Comparison of ENCODE assay signal across 20 cellular contexts in genomic region chr10:4451512-4451911, GRCh38.
DNase-seq lines count a peak whose midpoint lies in the region; ATAC-seq and TF ChIP-seq lines count a peak whose summit lies in the region.
"Had no signal": no experiment of that assay in that cellular context is flagged by ENCODE, and none has a peak within 500 bp of the region (broad histone marks: within the 10 kb centered on the region; RNA-seq: fewer than 3 reads in every experiment).

No MANE protein-coding gene starts in this region.

- H3K27me3 ChIP-seq in ACC112 (ENCODE audit: insufficient read depth, low read length) (no peaks in the 10 kb centered on the region), endocrine pancreas (ENCODE audit: control insufficient read depth, insufficient read depth, low read length) (no peaks in the 10 kb centered on the region), neuronal stem cell (ENCODE audit: control insufficient read depth in 3 of 3, insufficient read depth in 3 of 3, low read depth in 1 of 3, low read length in 3 of 3) (no peaks in the 10 kb centered on the region), BE2C (no peaks in the 10 kb centered on the region)
- H3K27me3 ChIP-seq: heart right ventricle, neutrophil, transverse colon had no signal

- H2BK15ac ChIP-seq in neuronal stem cell (ENCODE audit: low read length): no peak overlapping the region

- DNase-seq in NCI-H748 (lab: John Stamatoyannopoulos, UW; ENCODE audit: unreplicated experiment): peak; percentile 70
- no peak for DNase-seq in neuronal stem cell (ENCODE audit: low spot score)
- DNase-seq in HUDEP-2 (lab: John Stamatoyannopoulos, UW; ENCODE audit: unreplicated experiment in 76 of 76): no peak
- no peak for DNase-seq in BE2C
- DNase-seq: ACHN; activated CD4-positive, CD25-positive, alpha-beta regulatory T cell treated with anti-CD3 and anti-CD28 coated beads, Interleukin-2, amount 50 U/mL, for 72 hours; activated CD8-positive, alpha-beta T cell treated with anti-CD3 and anti-CD28 coated beads for 36 hours; activated naive CD4-positive, alpha-beta T cell; activated T-cell treated with anti-CD3 and anti-CD28 coated beads for 4 hours; C1 segment of cervical spinal cord; heart right ventricle; immature natural killer cell; NCI-H1092 treated with DMSO at 0.1 percent for 48 hours; NCI-H446 treated with DMSO at 0.1 percent for 48 hours; transverse colon had no signal

- H3K27ac ChIP-seq in ACC112 (ENCODE audit: low read depth, low read length) (peak overlapping the region; percentile 44), neuronal stem cell (replicated peaks; ENCODE audit: low read length) (no peak overlapping the region)
- H3K27ac ChIP-seq: neutrophil, transverse colon had no signal

- H3K4me2 ChIP-seq in neuronal stem cell (ENCODE audit: insufficient read depth, low read length, poor library complexity, severe bottlenecking): no peak overlapping the region

- H3K4me1 ChIP-seq in ACC112 (ENCODE audit: control insufficient read depth, insufficient read depth, low read length, unreplicated experiment) (peaks cover 7% of the 10 kb centered on the region), endocrine pancreas (ENCODE audit: control insufficient read depth, insufficient read depth, low read length) (peaks cover 10% of the 10 kb centered on the region), neuronal stem cell (ENCODE audit: control insufficient read depth in 2 of 2, insufficient read depth in 1 of 2, low read depth in 1 of 2, low read length in 2 of 2) (peaks cover 0 to 8% of the 10 kb centered on the region in 2 donors), BE2C (no peaks in the 10 kb centered on the region)
- H3K4me1 ChIP-seq: transverse colon had no signal

- H3K23ac ChIP-seq in neuronal stem cell (ENCODE audit: low read depth, low read length, poor library complexity): no peak overlapping the region

- H3K79me1 ChIP-seq in neuronal stem cell (ENCODE audit: low read depth, low read length): no peaks in the 10 kb centered on the region

- no peak overlapping the region for H4K91ac ChIP-seq in neuronal stem cell (ENCODE audit: low read depth, low read length, poor library complexity)

- no peak overlapping the region for H2AK5ac ChIP-seq in neuronal stem cell (ENCODE audit: low read depth, low read length)

- H3K9me3 ChIP-seq in endocrine pancreas (ENCODE audit: control insufficient read depth, low read length) (no peaks in the 10 kb centered on the region), neuronal stem cell (replicated peaks in 1 of 2; ENCODE audit: control insufficient read depth in 2 of 2, insufficient read depth in 1 of 2, low read depth in 1 of 2, low read length in 2 of 2) (no peaks in the 10 kb centered on the region), BE2C (no peaks in the 10 kb centered on the region)
- H3K9me3 ChIP-seq: heart right ventricle, neutrophil, transverse colon had no signal

- H2BK120ac ChIP-seq in neuronal stem cell (ENCODE audit: low read depth, low read length): no peak overlapping the region

- H4K8ac ChIP-seq in neuronal stem cell (ENCODE audit: low read depth, low read length): no peak overlapping the region

- H3K9ac ChIP-seq in endocrine pancreas (ENCODE audit: control insufficient read depth, insufficient read depth, low read length): no peak overlapping the region
- no peak overlapping the region for H3K9ac ChIP-seq in neuronal stem cell (ENCODE audit: low read depth, low read length, poor library complexity)

- no peak overlapping the region for H2BK12ac ChIP-seq in neuronal stem cell (ENCODE audit: low read length)

- H3K4me3 ChIP-seq in ACC112 (ENCODE audit: low read depth, low read length) (no peak overlapping the region; the same call in 1 of the 2 replicates), endocrine pancreas (ENCODE audit: control insufficient read depth, insufficient read depth, low read length) (peak overlapping the region; percentile 68), neuronal stem cell (ENCODE audit: low read length in 2 of 2) (no peak overlapping the region), BE2C (ENCODE audit: low read depth, low read length) (no peak overlapping the region)
- H3K4me3 ChIP-seq: heart right ventricle, transverse colon had no signal

- no peak overlapping the region for H3K18ac ChIP-seq in neuronal stem cell (ENCODE audit: low read length)

- TF ChIP-seq CTCF in BE2C (IDR thresholded peaks at IDR 0.05; ENCODE audit: low read depth, low read length): no peak

- ATAC-seq in GM21515 (IDR thresholded peaks at IDR 0.05; ENCODE audit: unreplicated experiment) (no peak), HG03378 (IDR thresholded peaks at IDR 0.05; ENCODE audit: unreplicated experiment) (no peak)
- ATAC-seq: activated CD8-positive, alpha-beta T cell treated with anti-CD3 and anti-CD28 coated beads for 36 hours had no signal

- no peak overlapping the region for H2BK5ac ChIP-seq in neuronal stem cell (ENCODE audit: low read length)

- H3K36me3 ChIP-seq in ACC112 (ENCODE audit: insufficient read depth, low read length) (no peaks in the 10 kb centered on the region), endocrine pancreas (ENCODE audit: control insufficient read depth, insufficient read depth, low read length) (no peaks in the 10 kb centered on the region), neuronal stem cell (replicated peaks in 1 of 2; ENCODE audit: control insufficient read depth in 2 of 2, insufficient read depth in 2 of 2, low read length in 2 of 2) (no peaks in the 10 kb centered on the region), BE2C (no peaks in the 10 kb centered on the region)
- H3K36me3 ChIP-seq: heart right ventricle, neutrophil, transverse colon had no signal

- peak overlapping the region; percentile 77 for H2AFZ ChIP-seq in ACC112 (ENCODE audit: low read length, unreplicated experiment)
- H2AFZ ChIP-seq in neuronal stem cell (ENCODE audit: low read length): peak overlapping the region; percentile 71

- no CpG with 5 or more reads among the region's 4 CpGs for WGBS in neuronal stem cell (ENCODE audit: extremely low coverage in 2 of 2, insufficient read length in 2 of 2, insufficient replicate concordance in 1 of 2), 2 donors

- no peak overlapping the region for H3K4ac ChIP-seq in neuronal stem cell (ENCODE audit: low read length)

- H3K79me2 ChIP-seq in ACC112 (ENCODE audit: control insufficient read depth, insufficient read depth, low read length, unreplicated experiment): no peaks in the 10 kb centered on the region

- H3K14ac ChIP-seq in neuronal stem cell (ENCODE audit: low read length): no peak overlapping the region
